Comparison of ENCODE assay signal across 8 cellular contexts in the genomic region with DNA sequence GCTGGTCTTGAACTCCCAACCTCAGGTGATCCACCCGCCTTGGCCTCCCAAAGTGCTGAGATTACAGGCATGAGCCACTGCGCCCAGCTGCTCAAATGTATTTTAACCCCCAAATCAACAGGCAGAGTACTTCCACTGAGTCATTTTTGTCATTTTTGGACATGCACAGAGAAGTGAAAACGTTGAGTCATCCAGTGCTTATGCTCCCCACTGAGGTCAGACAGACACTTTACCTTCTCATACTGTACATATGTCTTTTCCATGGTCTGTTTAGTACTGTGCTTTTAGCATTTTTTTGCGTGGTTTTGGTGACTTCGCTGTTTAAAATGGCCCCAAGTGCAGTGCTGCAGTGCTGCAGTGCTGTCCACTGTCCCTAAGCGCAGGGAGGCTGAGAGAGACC.
A peak's percentile ranks its signal among the peaks of the same experiment; 100 is the strongest.
DNase-seq lines count a peak whose midpoint lies in the region; ATAC-seq, FAIRE-seq and TF ChIP-seq lines count a peak whose summit lies in the region.
"Not testable (repeated sequence)": the region's sequence is repeated elsewhere in the genome, so short reads cannot be mapped to it uniquely, and the experiment has no call there.

No MANE protein-coding gene starts in this region.

- not testable (repeated sequence) for TF ChIP-seq POLR2A in GM12892 (IDR thresholded peaks at IDR 0.05; ENCODE audit: low read depth, low read length)

- FAIRE-seq in GM12892 (lab: Jason Lieb, UNC): peak; percentile 51

- not testable (repeated sequence) for H3K4me3 ChIP-seq in fibroblast of pulmonary artery (replicated peaks; ENCODE audit: low read depth, low read length)

- TF ChIP-seq CTCF in fibroblast of pulmonary artery (IDR thresholded peaks at IDR 0.05; ENCODE audit: low read length, missing control alignments): not testable (repeated sequence)

- not testable (repeated sequence) for DNase-seq in GM12892 (ENCODE audit: insufficient read length)
- DNase-seq in NOMO-1 treated with DMSO at 0.1 percent for 48 hours (lab: John Stamatoyannopoulos, UW; ENCODE audit: unreplicated experiment) (peak; percentile 96), fibroblast of pulmonary artery (ENCODE audit: low read depth) (peak; percentile 41), stromal cell of bone marrow (ENCODE audit: low read depth) (peak; percentile 25)
- DNase-seq in activated T-cell treated with anti-CD3 and anti-CD28 coated beads, Interleukin-2, amount 50 U/mL, for 48 hours: peak; percentile 49 to 53

- ATAC-seq in GM19397 (IDR thresholded peaks at IDR 0.05; ENCODE audit: unreplicated experiment) (peak; percentile 79), HG02588 (IDR thresholded peaks at IDR 0.05; ENCODE audit: unreplicated experiment) (peak; percentile 96), HG03280 (IDR thresholded peaks at IDR 0.05; ENCODE audit: unreplicated experiment) (peak; percentile 95)
